ENCODE assay signal across 13 cellular contexts in the genomic region with DNA sequence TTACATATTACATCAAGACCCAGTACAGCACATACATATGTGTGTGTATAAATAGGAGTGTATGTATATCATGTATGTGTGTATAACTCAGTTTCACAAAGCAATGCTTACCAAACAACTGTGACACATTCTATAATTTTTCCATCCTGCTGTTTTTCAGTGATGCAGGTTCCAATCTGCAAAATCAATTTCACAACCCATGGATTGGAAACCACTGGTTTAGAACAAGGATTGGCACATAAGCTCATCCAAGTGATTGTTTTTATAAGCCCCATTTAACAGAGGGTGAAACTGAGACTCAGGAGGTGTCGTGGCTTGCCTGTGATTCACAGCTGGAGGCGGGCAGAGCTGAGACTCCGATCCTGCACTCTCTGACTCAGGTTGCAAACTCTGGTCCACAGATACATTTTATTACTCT.
A peak's percentile ranks its signal among the peaks of the same experiment; 100 is the strongest.
DNase-seq lines count a peak whose midpoint lies in the region; TF ChIP-seq lines count a peak whose summit lies in the region.
"Had no signal": no experiment of that assay in that cellular context is flagged by ENCODE, and none has a peak within 500 bp of the region (broad histone marks: within the 10 kb centered on the region; RNA-seq: fewer than 3 reads in every experiment).

No MANE protein-coding gene starts in this region.

- DNase-seq in activated CD4-positive, alpha-beta T cell treated with anti-CD3 and anti-CD28 coated beads for 48 hours = peak; percentile 74
- no peak for DNase-seq in activated CD4-positive, alpha-beta T cell treated with anti-CD3 and anti-CD28 coated beads, Interleukin-2, amount 50 U/mL, for 4 hours
- DNase-seq in NCI-H2171 (lab: John Stamatoyannopoulos, UW) = peak; percentile 14
- DNase-seq in choroid plexus epithelial cell (ENCODE audit: low read depth) = peak; percentile 21
- peak; percentile 13 to 48 (median 31) for DNase-seq in stimulated activated CD4-positive, alpha-beta T cell treated with anti-CD3 and anti-CD28 coated beads, TNF-alpha, amount 100 ng/mL, for 24 hours (ENCODE audit: low read depth in 3 of 3)
- no peak for DNase-seq in NCI-H345 treated with DMSO at 0.1 percent for 48 hours (lab: John Stamatoyannopoulos, UW; ENCODE audit: unreplicated experiment)
- no peak for DNase-seq in activated gamma-delta T cell (lab: John Stamatoyannopoulos, UW)
- no peak for DNase-seq in Peyer's patch
- DNase-seq: colonic mucosa, NCI-H1436, NCI-H69, SIG-M5 had no signal

- H3K36me3 ChIP-seq in Peyer's patch = no peaks in the 10 kb centered on the region
- H3K36me3 ChIP-seq: colonic mucosa had no signal

- TF ChIP-seq POLR2A in Peyer's patch (IDR thresholded peaks at IDR 0.05) = no peak

- peaks cover 0 to 4% (median 0%) of the 10 kb centered on the region in 4 donors for H3K4me1 ChIP-seq in Peyer's patch
- H3K4me1 ChIP-seq: colonic mucosa, psoas muscle had no signal

- TF ChIP-seq CTCF in choroid plexus epithelial cell (conservative IDR thresholded peaks at IDR 0.05; ENCODE audit: low read depth, low read length) (no peak), Peyer's patch (IDR thresholded peaks at IDR 0.05) (no peak)

- H3K4me3 ChIP-seq in choroid plexus epithelial cell (ENCODE audit: low read depth, low read length) (no peak overlapping the region), Peyer's patch (no peak overlapping the region)
- H3K4me3 ChIP-seq: colonic mucosa, psoas muscle had no signal

- H3K27me3 ChIP-seq in Peyer's patch = no peaks in the 10 kb centered on the region
- H3K27me3 ChIP-seq: colonic mucosa had no signal

- no peaks in the 10 kb centered on the region for H3K9me3 ChIP-seq in Peyer's patch
- H3K9me3 ChIP-seq: colonic mucosa, psoas muscle had no signal

- H3K27ac ChIP-seq in Peyer's patch = no peak overlapping the region
- H3K27ac ChIP-seq: colonic mucosa, psoas muscle had no signal

Comparison
In these comparisons a context has a peak if more than half of its experiments do, and no peak if none do; other contexts are left out.
1. DNase-seq: peak in activated CD4-positive, alpha-beta T cell treated with anti-CD3 and anti-CD28 coated beads for 48 hours (single experiment), NCI-H2171 (single experiment), choroid plexus epithelial cell (single experiment) and stimulated activated CD4-positive, alpha-beta T cell treated with anti-CD3 and anti-CD28 coated beads, TNF-alpha, amount 100 ng/mL, for 24 hours (3 of 3); none in activated CD4-positive, alpha-beta T cell treated with anti-CD3 and anti-CD28 coated beads, Interleukin-2, amount 50 U/mL, for 4 hours (0 of 2), NCI-H345 treated with DMSO at 0.1 percent for 48 hours (single experiment), activated gamma-delta T cell (single experiment) and Peyer's patch (0 of 3).